28 cellular contexts compared by ENCODE assay signal in the genomic region with DNA sequence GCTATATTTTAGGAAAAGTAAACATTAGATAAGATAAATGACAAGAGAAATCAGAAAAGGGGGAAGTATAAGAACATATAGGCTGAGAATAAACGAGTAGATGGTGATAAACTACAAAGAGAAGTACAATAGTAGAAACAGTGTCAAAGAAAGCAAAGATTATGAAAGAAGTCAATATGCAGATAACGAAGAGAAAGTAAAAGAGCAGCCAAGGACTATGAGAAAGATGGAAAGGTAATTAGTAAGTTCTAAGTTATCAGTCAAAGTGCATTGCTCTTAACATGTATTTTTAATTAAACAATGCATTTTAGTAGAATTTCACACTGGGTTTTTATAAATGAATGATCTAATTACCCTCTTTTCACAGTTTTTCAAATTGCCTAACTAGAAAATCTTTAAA.
A peak's percentile ranks its signal among the peaks of the same experiment; 100 is the strongest.
DNase-seq lines count a peak whose midpoint lies in the region; ATAC-seq, FAIRE-seq and TF ChIP-seq lines count a peak whose summit lies in the region.
"Had no signal": no experiment of that assay in that cellular context is flagged by ENCODE, and none has a peak within 500 bp of the region (broad histone marks: within the 10 kb centered on the region; RNA-seq: fewer than 3 reads in every experiment).

No MANE protein-coding gene starts in this region.

- H3K27me3 ChIP-seq in MM.1S (replicated peaks; ENCODE audit: insufficient read depth, low read length): no peaks in the 10 kb centered on the region
- no peaks in the 10 kb centered on the region for H3K27me3 ChIP-seq in GM12878 (replicated peaks in 1 of 2; ENCODE audit: control insufficient read depth in 2 of 2, insufficient read depth in 2 of 2, low read length in 1 of 2)
- H3K27me3 ChIP-seq in effector memory CD4-positive, alpha-beta T cell (replicated peaks; ENCODE audit: control insufficient read depth, insufficient read depth, low read length, poor library complexity, severe bottlenecking): no peaks in the 10 kb centered on the region

- in situ Hi-C loops in GM12878 (cut with MboI): no loop called here

- no peak for TF ChIP-seq POLR2A in GM12878 (IDR thresholded peaks at IDR 0.05; ENCODE audit: low read depth, low read length)

- intact Hi-C loops in GM12878 (cut with micrococcal nuclease; ENCODE audit: unreplicated experiment): no loop called here

- no peak for TF ChIP-seq RAD21 in GM12878 (IDR thresholded peaks at IDR 0.05; ENCODE audit: insufficient read depth, low read depth, low read length)

- no peak for TF ChIP-seq CTCF in MM.1S (IDR thresholded peaks at IDR 0.05; ENCODE audit: low read length)
- no peak for TF ChIP-seq CTCF in GM12878 (IDR thresholded peaks at IDR 0.05 in 2 of 3, conservative IDR thresholded peaks at IDR 0.05 in 1 of 3; ENCODE audit: control insufficient read depth in 2 of 3, extremely low read depth in 1 of 3, insufficient read depth in 1 of 3, low read depth in 3 of 3, low read length in 3 of 3)

- H2AFZ ChIP-seq in MM.1S (ENCODE audit: low read length) (peak overlapping the region; percentile 33; the same call in 1 of the 2 replicates), GM12878 (ENCODE audit: control insufficient read depth, low read depth, low read length) (no peak overlapping the region)

- POLR2A ChIA-PET in GM12878 (lab: Charles Lee): no interaction called here

- H3K9ac ChIP-seq in MM.1S (ENCODE audit: low read length) (no peak overlapping the region), GM12878 (ENCODE audit: control insufficient read depth, insufficient read depth, low read length) (no peak overlapping the region)

- CTCF ChIA-PET in GM12878 (lab: Yijun Ruan, JAX): interaction anchor here (0.7 to 1.2 kb wide), 4 partner anchors 11 to 79 kb away, joined by 3 to 6 read pairs (median 3); no protein-coding TSS in a partner anchor

- FAIRE-seq in GM12878 (lab: Jason Lieb, UNC): no peak
- FAIRE-seq: A549, G401.6, GM18507, H54, HepG2, RCC 7860 had no signal

- H3K4me2 ChIP-seq in MM.1S (ENCODE audit: low read depth, low read length): peak overlapping the region; percentile 43; the same call in 1 of the 2 replicates
- peak overlapping the region; percentile 45 for H3K4me2 ChIP-seq in GM12878 (ENCODE audit: control insufficient read depth, insufficient read depth)
- H3K4me2 ChIP-seq: A549 had no signal

- TF ChIP-seq EP300 in GM12878 (IDR thresholded peaks at IDR 0.05; ENCODE audit: borderline replicate concordance in 1 of 2, control insufficient read depth in 1 of 2, low read depth in 2 of 2, low read length in 2 of 2): no peak

- H3K79me2 ChIP-seq in MM.1S (ENCODE audit: low read length) (no peaks in the 10 kb centered on the region), GM12878 (ENCODE audit: control insufficient read depth, insufficient read depth, low read length) (no peaks in the 10 kb centered on the region)

- no peaks in the 10 kb centered on the region for H4K20me1 ChIP-seq in MM.1S (ENCODE audit: insufficient read depth, low read length)
- no peaks in the 10 kb centered on the region for H4K20me1 ChIP-seq in GM12878 (ENCODE audit: control insufficient read depth, insufficient read depth)

- H3F3A ChIP-seq in MM.1S (ENCODE audit: insufficient read depth, low read length): no peaks in the 10 kb centered on the region

- ATAC-seq in GM18867 (IDR thresholded peaks at IDR 0.05; ENCODE audit: unreplicated experiment) (peak; percentile 47), HG03045 (IDR thresholded peaks at IDR 0.05; ENCODE audit: unreplicated experiment) (peak; percentile 31), GM12878 (peak; percentile 71), HG02763 (IDR thresholded peaks at IDR 0.05; ENCODE audit: unreplicated experiment) (no peak)
- ATAC-seq: A549, HepG2, T-helper 17 cell had no signal

- H3K9me2 ChIP-seq in MM.1S (replicated peaks; ENCODE audit: insufficient read depth, low read length): no peaks in the 10 kb centered on the region

- 3% methylated on average over 2 of the region's 2 CpGs for WGBS in GM12878 (ENCODE audit: insufficient coverage, insufficient replicate concordance, low lambda C conversion rate, missing lambda C conversion rate)

- no peaks in the 10 kb centered on the region; the same call in 1 of the 2 replicates for H3K9me3 ChIP-seq in MM.1S (replicated peaks; ENCODE audit: insufficient read depth, low read length)
- H3K9me3 ChIP-seq in GM12878 (replicated peaks; ENCODE audit: control insufficient read depth, insufficient read depth, low read length): no peaks in the 10 kb centered on the region
- H3K9me3 ChIP-seq in effector memory CD4-positive, alpha-beta T cell (ENCODE audit: control insufficient read depth, low read length): no peaks in the 10 kb centered on the region
- H3K9me3 ChIP-seq: A549 had no signal

- no peak overlapping the region for H3K4me3 ChIP-seq in MM.1S (ENCODE audit: low read length)
- 0 out of 2 replicates have a peak overlapping the region, but pooled peaks have one; percentile 19 for H3K4me3 ChIP-seq in GM12878
- no peak overlapping the region for H3K4me3 ChIP-seq in effector memory CD4-positive, alpha-beta T cell (ENCODE audit: insufficient read depth, low read depth, low read length, poor library complexity, severe bottlenecking)
- H3K4me3 ChIP-seq: A549, SK-N-MC had no signal

- RAD21 ChIA-PET in GM12878 (lab: Charles Lee; ENCODE audit: unreplicated experiment): interaction anchor here (1.1 to 1.2 kb wide), 2 partner anchors 8 to 39 kb away, joined by 3 to 4 read pairs; no protein-coding TSS in a partner anchor

- H3K4me1 ChIP-seq in MM.1S (ENCODE audit: low read length) (0 out of 2 replicates have a peak, but pooled peaks cover 6% of the 10 kb centered on the region), GM12878 (ENCODE audit: control insufficient read depth, insufficient read depth, low read length) (no peaks in the 10 kb centered on the region)
- H3K4me1 ChIP-seq in effector memory CD4-positive, alpha-beta T cell (ENCODE audit: control insufficient read depth, insufficient read depth, low read length, poor library complexity, severe bottlenecking): no peaks in the 10 kb centered on the region
- H3K4me1 ChIP-seq: A549 had no signal

- DNase-seq in MM.1S: no peak
- no peak for DNase-seq in GM12878 (ENCODE audit: low read depth, low spot score)
- no peak for DNase-seq in effector memory CD4-positive, alpha-beta T cell
- no peak for DNase-seq in activated effector memory CD4-positive, alpha-beta T cell treated with Interleukin-2 at 50 U/mL for 16 hours
- DNase-seq: C1 segment of cervical spinal cord; CD4-positive, alpha-beta memory T cell; COR-L47; Kasumi-1; NCI-H1105 treated with DMSO at 0.1 percent for 48 hours; NCI-H146; NCI-H1930; NCI-H2107; NCI-H446; NCI-H526; NCI-H82; SIG-M5; T-helper 17 cell; T1000 had no signal

- H3K36me3 ChIP-seq in MM.1S (replicated peaks; ENCODE audit: insufficient read depth, low read length): no peaks in the 10 kb centered on the region
- H3K36me3 ChIP-seq in GM12878 (ENCODE audit: control insufficient read depth in 2 of 2, insufficient read depth in 2 of 2, low read length in 1 of 2): no peaks in the 10 kb centered on the region
- no peaks in the 10 kb centered on the region for H3K36me3 ChIP-seq in effector memory CD4-positive, alpha-beta T cell (ENCODE audit: control insufficient read depth, insufficient read depth, low read length)

- SMC1A ChIA-PET in GM12878 (lab: Charles Lee; ENCODE audit: uncharacterized antibody, unreplicated experiment): interaction anchor here (0.6 to 1.3 kb wide), 4 partner anchors 11 to 132 kb away, joined by 3 to 5 read pairs (median 3); no protein-coding TSS in a partner anchor

- no peak overlapping the region for H3K27ac ChIP-seq in MM.1S (ENCODE audit: low read length)
- H3K27ac ChIP-seq in GM12878 (ENCODE audit: control insufficient read depth, insufficient read depth): 0 out of 2 replicates have a peak overlapping the region, but pooled peaks have one; percentile 0
- H3K27ac ChIP-seq in effector memory CD4-positive, alpha-beta T cell (ENCODE audit: insufficient read depth, low read length, poor library complexity, severe bottlenecking): no peak overlapping the region
- H3K27ac ChIP-seq: A549, SK-N-MC had no signal

- BruUV-seq in GM12878 (replicated peaks; lab: Mats Ljungman, UMichigan): no TSS peak

TF ChIP-seq in GM12878, 131 proteins besides CTCF, POLR2A, EP300 and RAD21 (continues in another document):
- no peak for TF ChIP-seq NRF1 (conservative IDR thresholded peaks at IDR 0.05; ENCODE audit: low read depth, low read length)
- no peak for TF ChIP-seq KAT2A (conservative IDR thresholded peaks at IDR 0.05; ENCODE audit: control insufficient read depth, low read depth, low read length)
- TF ChIP-seq TAF1 (IDR thresholded peaks at IDR 0.05; ENCODE audit: borderline replicate concordance, low read depth, low read length): no peak
- no peak for TF ChIP-seq FOXM1 (IDR thresholded peaks at IDR 0.05; ENCODE audit: low read depth, low read length)
- no peak for TF ChIP-seq ZNF622 (IDR thresholded peaks at IDR 0.05)
- TF ChIP-seq ZNF274 (IDR thresholded peaks at IDR 0.05; ENCODE audit: insufficient read depth, insufficient read length): no peak
- no peak for TF ChIP-seq NKRF (conservative IDR thresholded peaks at IDR 0.05)
- TF ChIP-seq SUPT20H (IDR thresholded peaks at IDR 0.05; ENCODE audit: borderline replicate concordance, control insufficient read depth, low read depth, low read length): no peak
